In genomic region chr1:200739499-200740290, GRCh38 we compare ENCODE assay signal across 8 cellular contexts. TPM values are rescaled to one million over a fixed set of nuclear protein-coding genes. Genes with fewer than 3 reads are reported as not detected.
DNase-seq lines count a peak whose midpoint lies in the region; ATAC-seq and TF ChIP-seq lines count a peak whose summit lies in the region.

No MANE protein-coding gene starts in this region.

- H3K9me3 ChIP-seq in ovary = no peaks in the 10 kb centered on the region

- no peak for TF ChIP-seq EP300 in ovary (IDR thresholded peaks at IDR 0.05)

- WGBS in ovary, 3 donors = 0 to 1% (median 1%) methylated on average over 43 to 62 of the region's 62 CpGs

- no peaks in the 10 kb centered on the region for H3K36me3 ChIP-seq in ovary

- peak overlapping the region; percentile 97 to 98 for H3K4me3 Mint-ChIP-seq in activated T-cell treated with anti-CD3 and anti-CD28 coated beads, Interleukin-2, amount 50 U/mL, for 72 hours

- peaks cover 5% of the 10 kb centered on the region for H3K4me1 ChIP-seq in ovary (ENCODE audit: insufficient read depth)

- no peak overlapping the region for H3K27ac Mint-ChIP-seq in activated T-cell treated with anti-CD3 and anti-CD28 coated beads, Interleukin-2, amount 50 U/mL, for 72 hours

- peak overlapping the region; percentile 89 for H3K4me3 ChIP-seq in ovary

- peaks cover 32% of the 10 kb centered on the region for H3K27me3 Mint-ChIP-seq in activated T-cell treated with anti-CD3 and anti-CD28 coated beads, Interleukin-2, amount 50 U/mL, for 72 hours (ENCODE audit: low read depth)

- peaks cover 0 to 2% of the 10 kb centered on the region in 2 donors for H3K36me3 Mint-ChIP-seq in activated T-cell treated with anti-CD3 and anti-CD28 coated beads, Interleukin-2, amount 50 U/mL, for 72 hours (ENCODE audit: insufficient read depth in 2 of 2)

- peaks cover 56% of the 10 kb centered on the region for H3K4me1 Mint-ChIP-seq in activated T-cell treated with anti-CD3 and anti-CD28 coated beads, Interleukin-2, amount 50 U/mL, for 72 hours (ENCODE audit: low read depth)

- H3K9me3 Mint-ChIP-seq in activated T-cell treated with anti-CD3 and anti-CD28 coated beads, Interleukin-2, amount 50 U/mL, for 72 hours = no peaks in the 10 kb centered on the region

- TF ChIP-seq CTCF in ovary (IDR thresholded peaks at IDR 0.05) = no peak

- H3K27ac ChIP-seq in ovary = peak overlapping the region; percentile 98 to 100

- ATAC-seq in GM19025 (IDR thresholded peaks at IDR 0.05; ENCODE audit: low read depth, unreplicated experiment) (peak; percentile 43), HG03432 (IDR thresholded peaks at IDR 0.05; ENCODE audit: unreplicated experiment) (peak; percentile 61), Right ventricle myocardium inferior (no peak)
- peak; percentile 58 to 74 for ATAC-seq in activated T-cell treated with anti-CD3 and anti-CD28 coated beads, Interleukin-2, amount 50 U/mL, for 72 hours (replicated peaks in 1 of 2)

- no peaks in the 10 kb centered on the region for H3K27me3 ChIP-seq in ovary

- peak; percentile 88 for DNase-seq in Ammon's horn (ENCODE audit: low spot score)
- DNase-seq in activated T-cell treated with anti-CD3 and anti-CD28 coated beads, Interleukin-2, amount 50 U/mL, for 72 hours = peak; percentile 44 to 48
- peak; percentile 87 for DNase-seq in Right ventricle myocardium inferior (ENCODE audit: missing footprints)
- DNase-seq in ovary = peak in 4 of 5 donors; percentile 39 to 72 (median 60)
- no peak for DNase-seq in NCI-H2029 (lab: John Stamatoyannopoulos, UW)
- DNase-seq in UCSD-AML1 (lab: John Stamatoyannopoulos, UW; ENCODE audit: unreplicated experiment) = no peak

- intact Hi-C loops in Right ventricle myocardium inferior (cut with DNase I) = loop anchor here (1.0 to 2.0 kb wide), 4 partner anchors 41 to 119 kb away; partner anchors contain the start of gene KIF14
- intact Hi-C loops in ovary (cut with DNase I) = loop anchor here (5.0 to 10.0 kb wide), 2 partner anchors 65 to 72 kb away; partner anchors contain the start of gene DDX59 (in 3 of the 4)

- TF ChIP-seq POLR2A in ovary (IDR thresholded peaks at IDR 0.05) = peak; percentile 43

RNA-seq across cellular contexts. Expression of gene CAMSAP2, which starts 1.0 kb away (rescaled TPM):
- total RNA-seq in activated T-cell treated with anti-CD3 and anti-CD28 coated beads, Interleukin-2, amount 50 U/mL, for 72 hours = 1 to 10 TPM; 1.3 to 3.1 TPM
- total RNA-seq in Right ventricle myocardium inferior (37.4 TPM), ovary (10 to 100 TPM; 25.8 to 44.5 (median 38.7) TPM)
- 10 to 100 TPM; 14.5 to 26.7 TPM for polyA plus RNA-seq in ovary

Comparison
In these comparisons a context has a peak if more than half of its experiments do, and no peak if none do; other contexts are left out.
1. DNase-seq: peak in Ammon's horn (single experiment), activated T-cell treated with anti-CD3 and anti-CD28 coated beads, Interleukin-2, amount 50 U/mL, for 72 hours (2 of 2), Right ventricle myocardium inferior (single experiment) and ovary (4 of 5); none in NCI-H2029 (single experiment) and UCSD-AML1 (single experiment).